ENCODE assay signal across 8 cellular contexts in the genomic region with DNA sequence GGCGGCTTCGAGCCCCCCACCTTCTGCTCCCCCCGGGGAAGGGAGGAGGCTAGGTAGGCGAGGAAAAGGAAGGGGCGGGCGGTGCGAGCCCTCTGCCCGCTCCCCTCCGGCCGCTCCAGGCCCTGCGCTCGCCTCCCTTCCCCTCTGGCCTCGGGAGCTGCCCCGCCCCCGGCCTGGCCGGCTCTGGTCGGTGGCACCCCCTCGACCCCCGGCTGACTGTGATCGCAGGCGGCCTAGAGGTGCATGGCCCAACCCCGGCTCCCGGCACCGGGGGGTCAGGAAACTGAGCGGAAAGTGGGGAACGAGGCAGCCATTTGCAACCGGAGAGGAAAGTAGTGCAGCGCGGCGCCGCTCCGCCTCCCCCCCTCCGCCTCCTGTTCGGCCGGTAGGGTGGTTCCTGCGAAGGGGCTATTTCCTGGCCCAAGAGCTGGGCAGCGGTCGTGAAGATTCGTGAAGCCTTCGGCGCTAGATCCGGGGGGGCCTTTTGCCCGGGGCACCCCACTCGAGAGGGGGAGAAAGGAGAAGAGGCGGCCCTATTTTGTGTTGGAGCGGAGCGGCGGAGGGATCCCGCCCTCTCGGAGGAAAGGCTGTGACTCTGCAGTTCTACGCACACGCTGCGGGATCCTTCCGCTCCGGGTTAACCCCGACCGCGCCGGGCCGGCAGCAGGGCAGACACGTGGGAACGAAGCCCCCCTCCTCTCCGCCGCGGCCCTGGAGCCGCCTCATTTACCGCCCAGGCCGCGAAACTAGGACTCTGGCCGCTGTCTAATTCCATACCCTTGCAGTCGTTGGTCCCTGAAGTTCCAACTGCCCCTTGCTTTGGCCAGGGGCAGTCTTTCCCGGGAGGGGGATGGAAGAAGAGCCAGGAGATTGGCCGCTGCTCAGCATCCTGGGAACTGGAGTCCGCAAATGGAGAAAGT. TPM values are rescaled to one million over a fixed set of nuclear protein-coding genes. Genes with fewer than 3 reads are reported as not detected.
A peak's percentile ranks its signal among the peaks of the same experiment; 100 is the strongest.
DNase-seq lines count a peak whose midpoint lies in the region; ATAC-seq and TF ChIP-seq lines count a peak whose summit lies in the region.

A gene with protein sequence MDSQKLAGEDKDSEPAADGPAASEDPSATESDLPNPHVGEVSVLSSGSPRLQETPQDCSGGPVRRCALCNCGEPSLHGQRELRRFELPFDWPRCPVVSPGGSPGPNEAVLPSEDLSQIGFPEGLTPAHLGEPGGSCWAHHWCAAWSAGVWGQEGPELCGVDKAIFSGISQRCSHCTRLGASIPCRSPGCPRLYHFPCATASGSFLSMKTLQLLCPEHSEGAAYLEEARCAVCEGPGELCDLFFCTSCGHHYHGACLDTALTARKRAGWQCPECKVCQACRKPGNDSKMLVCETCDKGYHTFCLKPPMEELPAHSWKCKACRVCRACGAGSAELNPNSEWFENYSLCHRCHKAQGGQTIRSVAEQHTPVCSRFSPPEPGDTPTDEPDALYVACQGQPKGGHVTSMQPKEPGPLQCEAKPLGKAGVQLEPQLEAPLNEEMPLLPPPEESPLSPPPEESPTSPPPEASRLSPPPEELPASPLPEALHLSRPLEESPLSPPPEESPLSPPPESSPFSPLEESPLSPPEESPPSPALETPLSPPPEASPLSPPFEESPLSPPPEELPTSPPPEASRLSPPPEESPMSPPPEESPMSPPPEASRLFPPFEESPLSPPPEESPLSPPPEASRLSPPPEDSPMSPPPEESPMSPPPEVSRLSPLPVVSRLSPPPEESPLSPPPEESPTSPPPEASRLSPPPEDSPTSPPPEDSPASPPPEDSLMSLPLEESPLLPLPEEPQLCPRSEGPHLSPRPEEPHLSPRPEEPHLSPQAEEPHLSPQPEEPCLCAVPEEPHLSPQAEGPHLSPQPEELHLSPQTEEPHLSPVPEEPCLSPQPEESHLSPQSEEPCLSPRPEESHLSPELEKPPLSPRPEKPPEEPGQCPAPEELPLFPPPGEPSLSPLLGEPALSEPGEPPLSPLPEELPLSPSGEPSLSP (N-terminal part only) (minus strand): TSS at position 558 of the 920 bp plus-strand sequence. CDS start 5,470 bp downstream, outside the sequence.

- peak within 1 kb of the TSS; percentile 96 for H2AK5ac ChIP-seq in trophoblast cell (ENCODE audit: low read length)

- H3K27ac ChIP-seq in trophoblast cell (ENCODE audit: low read depth, low read length) (peak within 1 kb of the TSS; percentile 86), tibial nerve (peak within 1 kb of the TSS; percentile 85 to 99 (median 95))

- intact Hi-C loops in cardiac septum (cut with DNase I): loop anchor here (2.0 kb wide), 1 partner anchor 70 kb away; a partner anchor contains a TSS

- no CpG with 5 or more reads among the region's 74 CpGs for WGBS in trophoblast cell (ENCODE audit: extremely low coverage, insufficient coverage, insufficient read length)
- 0 to 1% methylated on average over 44 to 59 of the region's 74 CpGs for WGBS in tibial nerve, 2 donors

- peak; percentile 5 for TF ChIP-seq CTCF in HFF-Myc (IDR thresholded peaks at IDR 0.05; ENCODE audit: low read depth, low read length, missing control alignments)
- peak; percentile 6 to 88 (median 33) for TF ChIP-seq CTCF in tibial nerve (IDR thresholded peaks at IDR 0.05)

- H3K79me1 ChIP-seq in trophoblast cell (ENCODE audit: low read length): peaks cover 18% of the 10 kb centered on the region

- H3K27ac Mint-ChIP-seq in activated naive CD8-positive, alpha-beta T cell treated with anti-CD3 and anti-CD28 coated beads, Interleukin-2, amount 50 U/mL, for 24 hours: peak within 1 kb of the TSS; percentile 95

- peak; percentile 92 for DNase-seq in EH (ENCODE audit: low read depth)
- peak; percentile 85 for DNase-seq in HFF-Myc (ENCODE audit: extremely low read depth, low read depth)
- DNase-seq in NCI-H1417 (lab: John Stamatoyannopoulos, UW): peak; percentile 95 to 99 (median 97)
- peak; percentile 94 for DNase-seq in SW480 (ENCODE audit: low spot score)
- peak; percentile 89 for DNase-seq in activated naive CD8-positive, alpha-beta T cell treated with anti-CD3 and anti-CD28 coated beads, Interleukin-2, amount 50 U/mL, for 24 hours
- DNase-seq in cardiac septum (ENCODE audit: low spot score): peak; percentile 96
- DNase-seq in trophoblast cell: peak; percentile 75 to 90
- DNase-seq in tibial nerve (ENCODE audit: low spot score in 2 of 2): peak; percentile 79 to 85

- peak within 1 kb of the TSS; percentile 96 for H3K18ac ChIP-seq in trophoblast cell (ENCODE audit: low read length)

- H3K79me2 ChIP-seq in trophoblast cell (ENCODE audit: control insufficient read depth, insufficient read depth, low read length, poor library complexity): peaks cover 38% of the 10 kb centered on the region

- H3K36me3 ChIP-seq in trophoblast cell (ENCODE audit: control insufficient read depth in 1 of 2, insufficient read depth in 2 of 2, low read length in 2 of 2) (peaks cover 2 to 4% of the 10 kb centered on the region in 2 experiments), tibial nerve (peaks cover 0 to 5% (median 0%) of the 10 kb centered on the region in 3 donors)

- H3K4me1 ChIP-seq in trophoblast cell (ENCODE audit: control insufficient read depth in 1 of 2, insufficient read depth in 2 of 2, low read length in 2 of 2) (peaks cover 14 to 24% of the 10 kb centered on the region in 2 experiments), tibial nerve (peaks cover 0 to 55% (median 36%) of the 10 kb centered on the region in 4 donors)

- H3K14ac ChIP-seq in trophoblast cell (ENCODE audit: low read length): peak within 1 kb of the TSS; percentile 94

- peak within 1 kb of the TSS; percentile 97 for H3K4me3 Mint-ChIP-seq in activated naive CD8-positive, alpha-beta T cell treated with anti-CD3 and anti-CD28 coated beads, Interleukin-2, amount 50 U/mL, for 24 hours

- peaks cover 44% of the 10 kb centered on the region for H3K4me1 Mint-ChIP-seq in activated naive CD8-positive, alpha-beta T cell treated with anti-CD3 and anti-CD28 coated beads, Interleukin-2, amount 50 U/mL, for 24 hours

- H2BK12ac ChIP-seq in trophoblast cell (ENCODE audit: low read length): no peak within 1 kb of the TSS

- H3K23ac ChIP-seq in trophoblast cell (ENCODE audit: low read length): no peak within 1 kb of the TSS

- ATAC-seq in activated naive CD8-positive, alpha-beta T cell treated with anti-CD3 and anti-CD28 coated beads, Interleukin-2, amount 50 U/mL, for 24 hours: peak; percentile 78

- H3K9me3 ChIP-seq in trophoblast cell (ENCODE audit: insufficient read depth, low read depth, low read length) (no peaks in the 10 kb centered on the region), tibial nerve (no peaks in the 10 kb centered on the region)

- H2AFZ ChIP-seq in trophoblast cell (ENCODE audit: insufficient read depth, low read length, poor library complexity): peak within 1 kb of the TSS; percentile 84

- H3K4me2 ChIP-seq in trophoblast cell (ENCODE audit: low read length): peak within 1 kb of the TSS; percentile 86

- H3K36me3 Mint-ChIP-seq in activated naive CD8-positive, alpha-beta T cell treated with anti-CD3 and anti-CD28 coated beads, Interleukin-2, amount 50 U/mL, for 24 hours (ENCODE audit: low read depth): peaks cover 12% of the 10 kb centered on the region

- H3K4me3 ChIP-seq in HFF-Myc (replicated peaks; ENCODE audit: low read depth, low read length) (peak within 1 kb of the TSS; percentile 92), trophoblast cell (ENCODE audit: low read depth, low read length) (peak within 1 kb of the TSS; percentile 92), tibial nerve (peak within 1 kb of the TSS; percentile 79 to 100 (median 95))

- no peaks in the 10 kb centered on the region for H3K9me3 Mint-ChIP-seq in activated naive CD8-positive, alpha-beta T cell treated with anti-CD3 and anti-CD28 coated beads, Interleukin-2, amount 50 U/mL, for 24 hours

- H3K9ac ChIP-seq in trophoblast cell (ENCODE audit: low read length): peak within 1 kb of the TSS; percentile 99

- no peaks in the 10 kb centered on the region for H3K27me3 ChIP-seq in trophoblast cell (ENCODE audit: insufficient read depth, low read length)
- no peaks in the 10 kb centered on the region for H3K27me3 ChIP-seq in tibial nerve

- peak in 1 of 2 donors; percentile 55 for TF ChIP-seq POLR2A in tibial nerve (IDR thresholded peaks at IDR 0.05)

- H2BK120ac ChIP-seq in trophoblast cell (ENCODE audit: insufficient read depth, low read length, poor library complexity): peak within 1 kb of the TSS; percentile 97

- H4K8ac ChIP-seq in trophoblast cell (ENCODE audit: low read depth, low read length): peak within 1 kb of the TSS; percentile 97

- peak; percentile 64 to 95 for TF ChIP-seq EP300 in tibial nerve (IDR thresholded peaks at IDR 0.05)

- peak within 1 kb of the TSS; percentile 100 for H3K4ac ChIP-seq in trophoblast cell (ENCODE audit: low read depth, low read length)

- no peaks in the 10 kb centered on the region for H3K27me3 Mint-ChIP-seq in activated naive CD8-positive, alpha-beta T cell treated with anti-CD3 and anti-CD28 coated beads, Interleukin-2, amount 50 U/mL, for 24 hours

- H4K91ac ChIP-seq in trophoblast cell (ENCODE audit: low read depth, low read length): peak within 1 kb of the TSS; percentile 98

- peak within 1 kb of the TSS; percentile 99 for H2BK5ac ChIP-seq in trophoblast cell (ENCODE audit: low read depth, low read length, poor library complexity)

- H4K12ac ChIP-seq in trophoblast cell (ENCODE audit: low read depth, low read length): peak within 1 kb of the TSS; percentile 92

RNA-seq across cellular contexts. Expression of the gene that starts here (rescaled TPM):
- total RNA-seq in cardiac septum (63.8 TPM), tibial nerve (100 to 1,000 TPM in 1 of 4 donors, 10 to 100 TPM in 3; 53.5 to 102 (median 76.9) TPM)
- polyA plus RNA-seq in trophoblast cell (2013): 21.1 and 21.8 TPM in 2 replicates

Comparison
In these comparisons a context has a peak if more than half of its experiments do, and no peak if none do; other contexts are left out.
1. Peak in every context shown above with its lines: DNase-seq, ATAC-seq, H3K4me3 ChIP-seq and H3K27ac ChIP-seq.